1 cellular context compared by ENCODE assay signal in the genomic region with DNA sequence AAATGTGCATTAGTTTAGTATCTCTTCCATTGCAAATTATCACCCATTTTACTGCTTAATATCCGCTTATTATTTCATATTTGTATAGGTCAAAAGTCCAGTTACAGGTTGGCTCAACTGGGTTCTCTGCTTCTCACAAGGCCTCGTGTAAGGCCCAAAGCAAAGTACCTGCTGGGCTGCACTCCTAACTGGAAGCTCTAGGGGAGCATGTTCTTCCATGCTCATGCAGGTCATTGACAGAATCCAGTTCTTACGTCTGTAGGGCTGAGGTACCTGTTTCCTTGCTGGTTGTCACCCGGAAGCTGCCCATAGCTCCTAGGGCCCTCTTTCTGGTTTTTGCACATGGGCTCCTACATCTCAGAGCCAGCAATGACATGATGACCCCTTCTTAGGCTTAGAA.
TF ChIP-seq lines count a peak whose summit lies in the region.

No MANE protein-coding gene starts in this region.

TF ChIP-seq in K562, 482 proteins besides CTCF, POLR2A, EP300 and RAD21:
- TF ChIP-seq BCL6 (CRISPR knock-in tag; IDR thresholded peaks at IDR 0.05): no peak
- TF ChIP-seq ZBED1 (IDR thresholded peaks at IDR 0.05): no peak
- no peak for TF ChIP-seq CBFB (CRISPR knock-in tag; IDR thresholded peaks at IDR 0.05)
- no peak for TF ChIP-seq ZEB2 (IDR thresholded peaks at IDR 0.05)
- TF ChIP-seq, protein P1, sequence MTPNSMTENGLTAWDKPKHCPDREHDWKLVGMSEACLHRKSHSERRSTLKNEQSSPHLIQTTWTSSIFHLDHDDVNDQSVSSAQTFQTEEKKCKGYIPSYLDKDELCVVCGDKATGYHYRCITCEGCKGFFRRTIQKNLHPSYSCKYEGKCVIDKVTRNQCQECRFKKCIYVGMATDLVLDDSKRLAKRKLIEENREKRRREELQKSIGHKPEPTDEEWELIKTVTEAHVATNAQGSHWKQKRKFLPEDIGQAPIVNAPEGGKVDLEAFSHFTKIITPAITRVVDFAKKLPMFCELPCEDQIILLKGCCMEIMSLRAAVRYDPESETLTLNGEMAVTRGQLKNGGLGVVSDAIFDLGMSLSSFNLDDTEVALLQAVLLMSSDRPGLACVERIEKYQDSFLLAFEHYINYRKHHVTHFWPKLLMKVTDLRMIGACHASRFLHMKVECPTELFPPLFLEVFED (CRISPR knock-in tag; conservative IDR thresholded peaks at IDR 0.05): no peak
- TF ChIP-seq FOXM1 (IDR thresholded peaks at IDR 0.05; ENCODE audit: low read depth): no peak
- TF ChIP-seq FOXM1 (CRISPR knock-in tag; IDR thresholded peaks at IDR 0.05; ENCODE audit: low read depth): no peak
- TF ChIP-seq ZNF347 (CRISPR knock-in tag; IDR thresholded peaks at IDR 0.05; ENCODE audit: low read depth): no peak
- no peak for TF ChIP-seq MCM3 (IDR thresholded peaks at IDR 0.05)
- TF ChIP-seq, protein P2, sequence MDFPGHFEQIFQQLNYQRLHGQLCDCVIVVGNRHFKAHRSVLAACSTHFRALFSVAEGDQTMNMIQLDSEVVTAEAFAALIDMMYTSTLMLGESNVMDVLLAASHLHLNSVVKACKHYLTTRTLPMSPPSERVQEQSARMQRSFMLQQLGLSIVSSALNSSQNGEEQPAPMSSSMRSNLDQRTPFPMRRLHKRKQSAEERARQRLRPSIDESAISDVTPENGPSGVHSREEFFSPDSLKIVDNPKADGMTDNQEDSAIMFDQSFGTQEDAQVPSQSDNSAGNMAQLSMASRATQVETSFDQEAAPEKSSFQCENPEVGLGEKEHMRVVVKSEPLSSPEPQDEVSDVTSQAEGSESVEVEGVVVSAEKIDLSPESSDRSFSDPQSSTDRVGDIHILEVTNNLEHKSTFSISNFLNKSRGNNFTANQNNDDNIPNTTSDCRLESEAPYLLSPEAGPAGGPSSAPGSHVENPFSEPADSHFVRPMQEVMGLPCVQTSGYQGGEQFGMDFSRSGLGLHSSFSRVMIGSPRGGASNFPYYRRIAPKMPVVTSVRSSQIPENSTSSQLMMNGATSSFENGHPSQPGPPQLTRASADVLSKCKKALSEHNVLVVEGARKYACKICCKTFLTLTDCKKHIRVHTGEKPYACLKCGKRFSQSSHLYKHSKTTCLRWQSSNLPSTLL (IDR thresholded peaks at IDR 0.05): no peak
- no peak for TF ChIP-seq SRSF1 (IDR thresholded peaks at IDR 0.05; ENCODE audit: low read depth, low read length)
- TF ChIP-seq, protein P3, sequence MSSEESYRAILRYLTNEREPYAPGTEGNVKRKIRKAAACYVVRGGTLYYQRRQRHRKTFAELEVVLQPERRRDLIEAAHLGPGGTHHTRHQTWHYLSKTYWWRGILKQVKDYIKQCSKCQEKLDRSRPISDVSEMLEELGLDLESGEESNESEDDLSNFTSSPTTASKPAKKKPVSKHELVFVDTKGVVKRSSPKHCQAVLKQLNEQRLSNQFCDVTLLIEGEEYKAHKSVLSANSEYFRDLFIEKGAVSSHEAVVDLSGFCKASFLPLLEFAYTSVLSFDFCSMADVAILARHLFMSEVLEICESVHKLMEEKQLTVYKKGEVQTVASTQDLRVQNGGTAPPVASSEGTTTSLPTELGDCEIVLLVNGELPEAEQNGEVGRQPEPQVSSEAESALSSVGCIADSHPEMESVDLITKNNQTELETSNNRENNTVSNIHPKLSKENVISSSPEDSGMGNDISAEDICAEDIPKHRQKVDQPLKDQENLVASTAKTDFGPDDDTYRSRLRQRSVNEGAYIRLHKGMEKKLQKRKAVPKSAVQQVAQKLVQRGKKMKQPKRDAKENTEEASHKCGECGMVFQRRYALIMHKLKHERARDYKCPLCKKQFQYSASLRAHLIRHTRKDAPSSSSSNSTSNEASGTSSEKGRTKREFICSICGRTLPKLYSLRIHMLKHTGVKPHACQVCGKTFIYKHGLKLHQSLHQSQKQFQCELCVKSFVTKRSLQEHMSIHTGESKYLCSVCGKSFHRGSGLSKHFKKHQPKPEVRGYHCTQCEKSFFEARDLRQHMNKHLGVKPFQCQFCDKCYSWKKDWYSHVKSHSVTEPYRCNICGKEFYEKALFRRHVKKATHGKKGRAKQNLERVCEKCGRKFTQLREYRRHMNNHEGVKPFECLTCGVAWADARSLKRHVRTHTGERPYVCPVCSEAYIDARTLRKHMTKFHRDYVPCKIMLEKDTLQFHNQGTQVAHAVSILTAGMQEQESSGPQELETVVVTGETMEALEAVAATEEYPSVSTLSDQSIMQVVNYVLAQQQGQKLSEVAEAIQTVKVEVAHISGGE (CRISPR knock-in tag; IDR thresholded peaks at IDR 0.05): no peak
- TF ChIP-seq NBN (IDR thresholded peaks at IDR 0.05; ENCODE audit: low read depth): no peak
- no peak for TF ChIP-seq U2AF2 (optimal IDR thresholded peaks at IDR 0.05; ENCODE audit: low read depth, low read length)
